In genomic region chr21:46285206-46285661, GRCh38 we compare ENCODE assay signal across 8 cellular contexts. TPM values are rescaled to one million over a fixed set of nuclear protein-coding genes. Genes with fewer than 3 reads are reported as not detected.
DNase-seq lines count a peak whose midpoint lies in the region; ATAC-seq and TF ChIP-seq lines count a peak whose summit lies in the region.

Gene MCM3AP (minus strand): TSS chr21:46285611. CDS start chr21:46285286, 325 bp downstream.

- H2AFZ ChIP-seq in HCT116 (ENCODE audit: low read depth, low read length, poor library complexity, severe bottlenecking): no peak within 1 kb of the TSS

- H3K9me3 ChIP-seq in HCT116 (ENCODE audit: control insufficient read depth in 1 of 2, insufficient read depth in 1 of 2, low read depth in 1 of 2, low read length in 2 of 2) (no peaks in the 10 kb centered on the region), heart right ventricle (no peaks in the 10 kb centered on the region)

- TSS peak; percentile 66 for BruUV-seq in HCT116 (replicated peaks; lab: Mats Ljungman, UMichigan)

- H3K4me1 ChIP-seq in HCT116 (ENCODE audit: control insufficient read depth in 1 of 2, insufficient read depth in 2 of 2, low read length in 2 of 2): peaks cover 11 to 17% of the 10 kb centered on the region in 2 experiments
- H3K4me1 ChIP-seq in heart right ventricle: peaks cover 22 to 73% (median 53%) of the 10 kb centered on the region in 9 donors

- 30 to 33% methylated on average over 6 of the region's 6 CpGs for WGBS in heart right ventricle, 2 donors

- peaks cover 52% of the 10 kb centered on the region for H3K4me1 Mint-ChIP-seq in activated CD8-positive, alpha-beta T cell treated with anti-CD3 and anti-CD28 coated beads for 36 hours (ENCODE audit: low read depth)

- TF ChIP-seq RAD21 in HCT116 (IDR thresholded peaks at IDR 0.05; ENCODE audit: low read depth): no peak

- peaks cover 66% of the 10 kb centered on the region for H3K79me2 ChIP-seq in HCT116 (ENCODE audit: insufficient read depth, low read length)

- peak within 1 kb of the TSS; percentile 99 for H3K27ac Mint-ChIP-seq in activated CD8-positive, alpha-beta T cell treated with anti-CD3 and anti-CD28 coated beads for 36 hours

- no peak for TF ChIP-seq POLR2A in HCT116 (IDR thresholded peaks at IDR 0.05; ENCODE audit: borderline replicate concordance, extremely low read depth, insufficient read depth, insufficient read length)

- H3K9ac ChIP-seq in HCT116 (ENCODE audit: low read length): peak within 1 kb of the TSS; percentile 94

- RAD21 ChIA-PET in HCT116 (lab: Charles Lee; ENCODE audit: low non-redundant PET in 1 of 2, low total read pairs in 2 of 2, uncharacterized antibody in 2 of 2, unreplicated experiment in 2 of 2): interaction anchor here in 1 of 2 experiments (0.5 kb wide), 1 partner anchor 304 kb away, joined by 3 read pairs; no protein-coding TSS in a partner anchor

- H3K27ac ChIP-seq in HCT116 (ENCODE audit: low read depth, low read length): peak within 1 kb of the TSS; percentile 95
- H3K27ac ChIP-seq in heart right ventricle: peak within 1 kb of the TSS; percentile 89 to 98 (median 94)

- H3K4me2 ChIP-seq in HCT116 (ENCODE audit: low read length): peak within 1 kb of the TSS; percentile 96

- H3K27me3 ChIP-seq in HCT116 (ENCODE audit: insufficient read depth, low read length): no peaks in the 10 kb centered on the region
- no peaks in the 10 kb centered on the region for H3K27me3 ChIP-seq in heart right ventricle

- H3K4me3 ChIP-seq in HCT116 (replicated peaks in 1 of 2; ENCODE audit: low read depth in 1 of 2, low read length in 2 of 2) (peak within 1 kb of the TSS; percentile 72 to 100), heart right ventricle (peak within 1 kb of the TSS; percentile 59 to 93 (median 82)), retinal pigment epithelial cell (ENCODE audit: low read length) (peak within 1 kb of the TSS; percentile 59)

- DNase-seq in HCT116 (ENCODE audit: low read depth, low spot score) (no peak), heart right ventricle (no peak), retinal pigment epithelial cell (ENCODE audit: low read depth) (no peak), NCI-H2107 treated with DMSO at 0.1 percent for 48 hours (lab: John Stamatoyannopoulos, UW; ENCODE audit: unreplicated experiment) (no peak), hepatic stellate cell (ENCODE audit: low spot score) (no peak), amniotic stem cell (lab: John Stamatoyannopoulos, UW) (no peak)
- no peak for DNase-seq in activated CD8-positive, alpha-beta T cell treated with anti-CD3 and anti-CD28 coated beads for 36 hours

- intact Hi-C loops in HCT116 (cut with micrococcal nuclease) (loop anchor here (10.0 kb wide), 1 partner anchor 140 kb away; no protein-coding TSS in a partner anchor), heart right ventricle (cut with DNase I) (loop anchor here in 2 of 10 donors (5.0 to 10.0 kb wide), 3 partner anchors 37 to 100 kb away; partner anchors contain the start of genes C21orf58 (in 1 of the 2), LSS (in 1 of the 2), PCNT (in 1 of the 2) and SPATC1L (in 1 of the 2))
- intact Hi-C loops in activated CD8-positive, alpha-beta T cell treated with anti-CD3 and anti-CD28 coated beads for 36 hours (cut with micrococcal nuclease): no loop called here

- CTCF ChIA-PET in HCT116 (lab: Charles Lee): interaction anchor here (1.3 kb wide), 1 partner anchor 312 kb away, joined by 3 read pairs; no protein-coding TSS in a partner anchor
- CTCF ChIA-PET in activated CD8-positive, alpha-beta T cell treated with anti-CD3 and anti-CD28 coated beads for 36 hours (lab: Charles Lee): interaction anchor here (0.7 to 1.7 kb wide), 8 partner anchors 10 to 312 kb away, joined by 3 to 7 read pairs (median 4); partner anchors contain the start of gene COL6A1

- TF ChIP-seq CTCF in HCT116 (IDR thresholded peaks at IDR 0.05 in 2 of 3, conservative IDR thresholded peaks at IDR 0.05 in 1 of 3; ENCODE audit: borderline replicate concordance in 1 of 3, insufficient read depth in 1 of 3, low read depth in 2 of 3, low read length in 2 of 3) (no peak), heart right ventricle (IDR thresholded peaks at IDR 0.05) (no peak), retinal pigment epithelial cell (conservative IDR thresholded peaks at IDR 0.05; ENCODE audit: low read depth, low read length) (no peak)
- TF ChIP-seq CTCF in activated CD8-positive, alpha-beta T cell treated with anti-CD3 and anti-CD28 coated beads for 36 hours (IDR thresholded peaks at IDR 0.05): no peak

- POLR2A ChIA-PET in HCT116 (lab: Charles Lee): no interaction called here
- POLR2A ChIA-PET in activated CD8-positive, alpha-beta T cell treated with anti-CD3 and anti-CD28 coated beads for 36 hours (lab: Charles Lee): interaction anchor here (0.6 to 1.7 kb wide), 7 partner anchors 11 to 267 kb away, joined by 3 to 4 read pairs (median 3); no protein-coding TSS in a partner anchor

- H3K36me3 Mint-ChIP-seq in activated CD8-positive, alpha-beta T cell treated with anti-CD3 and anti-CD28 coated beads for 36 hours (ENCODE audit: low read depth): peaks cover 29% of the 10 kb centered on the region

- no peaks in the 10 kb centered on the region for H4K20me1 ChIP-seq in HCT116 (ENCODE audit: insufficient read depth)

- H3K27me3 Mint-ChIP-seq in activated CD8-positive, alpha-beta T cell treated with anti-CD3 and anti-CD28 coated beads for 36 hours: no peaks in the 10 kb centered on the region

- H3K36me3 ChIP-seq in HCT116 (ENCODE audit: control insufficient read depth in 1 of 2, insufficient read depth in 2 of 2, low read length in 2 of 2) (peaks cover 25 to 29% of the 10 kb centered on the region in 2 experiments; a peak in 3 of 4 replicates), heart right ventricle (peaks cover 0 to 62% (median 10%) of the 10 kb centered on the region in 9 donors)

- no peaks in the 10 kb centered on the region for H3K9me3 Mint-ChIP-seq in activated CD8-positive, alpha-beta T cell treated with anti-CD3 and anti-CD28 coated beads for 36 hours

- ATAC-seq in HCT116 (no peak), heart right ventricle (no peak), HG03196 (IDR thresholded peaks at IDR 0.05; ENCODE audit: unreplicated experiment) (no peak)
- ATAC-seq in activated CD8-positive, alpha-beta T cell treated with anti-CD3 and anti-CD28 coated beads for 36 hours: no peak

- peak within 1 kb of the TSS; percentile 92 for H3K4me3 Mint-ChIP-seq in activated CD8-positive, alpha-beta T cell treated with anti-CD3 and anti-CD28 coated beads for 36 hours

- no peaks in the 10 kb centered on the region for H3K9me2 ChIP-seq in HCT116 (ENCODE audit: insufficient read depth)

TF ChIP-seq in HCT116, 20 proteins besides CTCF, POLR2A, EP300 and RAD21 (continues in another document):
- TF ChIP-seq CEBPB (IDR thresholded peaks at IDR 0.05; ENCODE audit: low read depth) (no peak), REST (IDR thresholded peaks at IDR 0.05; ENCODE audit: low read depth) (no peak), EZH2phosphoT487 (IDR thresholded peaks at IDR 0.05; ENCODE audit: borderline replicate concordance) (no peak), JUND (IDR thresholded peaks at IDR 0.05) (no peak), EGR1 (IDR thresholded peaks at IDR 0.05; ENCODE audit: low read depth) (no peak), SP1 (IDR thresholded peaks at IDR 0.05; ENCODE audit: low read depth) (no peak), EZH2 (IDR thresholded peaks at IDR 0.05) (no peak), SIN3A (IDR thresholded peaks at IDR 0.05; ENCODE audit: low read depth) (no peak), ZFX (IDR thresholded peaks at IDR 0.05) (no peak), ZNF274 (IDR thresholded peaks at IDR 0.05; ENCODE audit: low read depth, low read length) (no peak), YY1 (IDR thresholded peaks at IDR 0.05; ENCODE audit: extremely low read depth, insufficient replicate concordance, low read depth, low read length) (no peak), FOSL1 (IDR thresholded peaks at IDR 0.05; ENCODE audit: low read depth) (no peak), ATF3 (IDR thresholded peaks at IDR 0.05) (no peak), ELF1 (IDR thresholded peaks at IDR 0.05; ENCODE audit: borderline replicate concordance, low read depth) (no peak), MAX (IDR thresholded peaks at IDR 0.05) (no peak)

RNA-seq across cellular contexts. Expression of gene MCM3AP, which starts in this region (rescaled TPM):
- total RNA-seq in HCT116 (2021; ENCODE audit: unreplicated experiment) (88.4 TPM), heart right ventricle (10 to 100 TPM; 45.6 to 68.4 (median 53.9) TPM)
- polyA plus RNA-seq in HCT116 (2012): 43.3 and 43.9 TPM in 2 replicates
- total RNA-seq in activated CD8-positive, alpha-beta T cell treated with anti-CD3 and anti-CD28 coated beads for 36 hours: 100 to 1,000 TPM; 108 to 112 TPM
- polyA plus RNA-seq in heart right ventricle: 10 to 100 TPM; 31.0 to 37.1 TPM
